ENCODE assay signal across 34 cellular contexts in the genomic region with DNA sequence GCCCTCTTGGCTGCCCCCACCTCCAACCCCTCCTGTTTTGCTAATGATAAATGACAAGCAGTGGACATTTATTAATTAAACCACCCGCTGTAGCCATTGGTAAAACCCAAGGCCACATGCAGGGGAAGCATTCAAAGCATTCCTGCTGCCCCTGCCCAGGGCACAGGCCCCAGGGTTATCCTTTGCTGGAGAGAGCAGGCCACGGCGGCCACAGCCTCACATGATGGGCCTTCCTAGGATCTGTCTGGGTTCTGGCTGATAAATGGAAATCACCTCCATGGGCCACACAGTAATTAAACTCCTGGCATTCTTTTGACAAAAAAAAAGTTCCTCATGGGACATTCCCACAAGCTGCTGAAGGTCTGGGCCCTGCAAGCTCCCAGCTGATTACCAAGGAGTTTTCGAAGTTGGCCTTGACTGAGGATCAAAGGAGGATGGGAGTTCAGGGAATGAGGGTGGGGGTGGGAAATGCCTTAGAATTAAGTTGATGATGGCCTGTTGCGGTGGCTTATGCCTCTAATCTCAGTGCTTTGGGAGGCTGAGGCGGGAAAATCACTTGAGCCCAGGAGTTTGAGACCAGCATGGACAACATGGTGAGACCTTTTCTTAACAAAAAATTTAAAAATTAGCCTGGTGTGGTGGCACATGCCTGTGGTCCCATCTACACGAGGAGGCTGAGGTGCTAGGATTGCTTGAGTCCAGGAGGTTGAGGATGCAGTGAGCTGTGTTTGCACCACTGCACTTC. TPM values are rescaled to one million over a fixed set of nuclear protein-coding genes. Genes with fewer than 3 reads are reported as not detected.
DNase-seq lines count a peak whose midpoint lies in the region; ATAC-seq, FAIRE-seq and TF ChIP-seq lines count a peak whose summit lies in the region.
"Had no signal": no experiment of that assay in that cellular context is flagged by ENCODE, and none has a peak within 500 bp of the region (broad histone marks: within the 10 kb centered on the region; RNA-seq: fewer than 3 reads in every experiment).

No MANE protein-coding gene starts in this region.

- no peaks in the 10 kb centered on the region for H3K9me3 ChIP-seq in K562 (replicated peaks; ENCODE audit: control insufficient read depth, insufficient read depth, low read depth, low read length)
- H3K9me3 ChIP-seq: heart left ventricle, SJCRH30 had no signal

- 32% methylated on average over 7 of the region's 7 CpGs for WGBS in K562 (ENCODE audit: insufficient coverage, low coverage, missing lambda C conversion rate)

- TF ChIP-seq EP300 in K562 (IDR thresholded peaks at IDR 0.05; ENCODE audit: low read length), result no peak

- no peaks in the 10 kb centered on the region for H4K20me1 ChIP-seq in K562 (replicated peaks; ENCODE audit: control insufficient read depth, insufficient read depth, low read length)

- peak overlapping the region; percentile 1 to 69 (median 48) for H3K27ac Mint-ChIP-seq in nephron
- no peak overlapping the region for H3K27ac Mint-ChIP-seq in activated CD8-positive, alpha-beta memory T cell treated with anti-CD3 and anti-CD28 coated beads, Interleukin-2, amount 10 ng/mL, durations not matched to agents 7 days and 5 days
- H3K27ac Mint-ChIP-seq: activated naive CD4-positive, alpha-beta T cell treated with anti-CD3 and anti-CD28 coated beads, Interleukin-2, amount 50 U/mL, for 72 hours; naive thymus-derived CD8-positive, alpha-beta T cell had no signal

- peaks cover 3% of the 10 kb centered on the region for H3K9me3 Mint-ChIP-seq in nephron
- no peaks in the 10 kb centered on the region for H3K9me3 Mint-ChIP-seq in activated CD8-positive, alpha-beta memory T cell treated with anti-CD3 and anti-CD28 coated beads, Interleukin-2, amount 10 ng/mL, durations not matched to agents 7 days and 5 days (ENCODE audit: low read depth)
- H3K9me3 Mint-ChIP-seq: activated naive CD4-positive, alpha-beta T cell treated with anti-CD3 and anti-CD28 coated beads, Interleukin-2, amount 50 U/mL, for 72 hours; effector memory CD8-positive, alpha-beta T cell; naive thymus-derived CD8-positive, alpha-beta T cell had no signal

- no peaks in the 10 kb centered on the region for H3K36me3 ChIP-seq in K562 (ENCODE audit: control insufficient read depth, insufficient read depth, low read length)
- H3K36me3 ChIP-seq: cardiac muscle cell, heart left ventricle, SJCRH30 had no signal

- peak overlapping the region; percentile 17 to 61 (median 37) for H3K4me3 Mint-ChIP-seq in nephron
- no peak overlapping the region for H3K4me3 Mint-ChIP-seq in activated CD8-positive, alpha-beta memory T cell treated with anti-CD3 and anti-CD28 coated beads, Interleukin-2, amount 10 ng/mL, durations not matched to agents 7 days and 5 days
- H3K4me3 Mint-ChIP-seq: activated CD4-positive, alpha-beta T cell treated with anti-CD3 and anti-CD28 coated beads, Interleukin-2, amount 10 ng/mL, durations not matched to agents 24 days and 14 days; CD14-positive monocyte; effector memory CD8-positive, alpha-beta T cell had no signal

- peaks cover 3 to 14% of the 10 kb centered on the region in 2 experiments; a peak in 3 of 5 replicates for H3K27me3 ChIP-seq in K562 (ENCODE audit: control insufficient read depth in 2 of 2, insufficient read depth in 2 of 2, low read length in 2 of 2)
- H3K27me3 ChIP-seq: cardiac muscle cell, heart left ventricle had no signal

- in situ Hi-C loops in K562 (cut with MboI), result no loop called here

- peak; percentile 30 for DNase-seq in A172 (ENCODE audit: low spot score)
- DNase-seq in HEK293T (ENCODE audit: extremely low spot score), result no peak
- DNase-seq in K562 (ENCODE audit: extremely low read depth in 1 of 4, low spot score in 3 of 4), result no peak
- DNase-seq in stimulated activated naive CD4-positive, alpha-beta T cell treated with Interleukin-2 at 50 U/mL for 16 hours (lab: John Stamatoyannopoulos, UW), result no peak
- no peak for DNase-seq in D341Med (ENCODE audit: low spot score)
- DNase-seq in activated CD8-positive, alpha-beta memory T cell treated with anti-CD3 and anti-CD28 coated beads, Interleukin-2, amount 10 ng/mL, durations not matched to agents 7 days and 5 days, result no peak
- DNase-seq: 8988T; activated CD4-positive, alpha-beta T cell treated with anti-CD3 and anti-CD28 coated beads, Interleukin-2, amount 10 ng/mL, durations not matched to agents 24 days and 14 days; activated CD8-positive, alpha-beta memory T cell treated with anti-CD3 and anti-CD28 coated beads for 24 hours; effector memory CD8-positive, alpha-beta T cell; naive thymus-derived CD8-positive, alpha-beta T cell; NCI-H1048; NCI-H1694; NCI-H748 treated with DMSO at 0.1 percent for 48 hours; stimulated activated naive CD4-positive, alpha-beta T cell; T-helper 9 cell had no signal

- H3K27me3 Mint-ChIP-seq in nephron (ENCODE audit: low read depth), result peaks cover 31% of the 10 kb centered on the region
- peaks cover 13% of the 10 kb centered on the region for H3K27me3 Mint-ChIP-seq in activated CD8-positive, alpha-beta memory T cell treated with anti-CD3 and anti-CD28 coated beads, Interleukin-2, amount 10 ng/mL, durations not matched to agents 7 days and 5 days
- H3K27me3 Mint-ChIP-seq: effector memory CD8-positive, alpha-beta T cell had no signal

- H2AFZ ChIP-seq in K562 (ENCODE audit: low read depth, low read length), result no peak overlapping the region

- FAIRE-seq in K562 (lab: Jason Lieb, UNC), result no peak
- FAIRE-seq: GM19239 had no signal

- no peak overlapping the region for H3K4me2 ChIP-seq in K562 (ENCODE audit: insufficient read depth, low read length)

- TF ChIP-seq POLR2A in K562 (conservative IDR thresholded peaks at IDR 0.05), result no peak

- CTCF ChIA-PET in HEK293T (lab: Yijun Ruan, JAX), result interaction anchor here (0.6 kb wide), 1 partner anchor 155 kb away, joined by 4 read pairs; no protein-coding TSS in a partner anchor
- CTCF ChIA-PET in K562 (lab: Yijun Ruan, JAX; ENCODE audit: low intra/inter-chr PET ratio), result no interaction called here
- CTCF ChIA-PET in activated CD8-positive, alpha-beta memory T cell treated with anti-CD3 and anti-CD28 coated beads, Interleukin-2, amount 10 ng/mL, durations not matched to agents 7 days and 5 days (lab: Charles Lee), result interaction anchor here (1.8 kb wide), 1 partner anchor 29 kb away, joined by 5 read pairs; no protein-coding TSS in a partner anchor

- POLR2A ChIA-PET in HEK293T (lab: Yijun Ruan, JAX) (no interaction called here), K562 (lab: Yijun Ruan, JAX) (interaction anchor here (0.7 kb wide), 1 partner anchor 57 kb away, joined by 3 read pairs; no protein-coding TSS in a partner anchor)

- H3K79me2 ChIP-seq in K562 (ENCODE audit: control insufficient read depth, insufficient read depth, low read length), result no peaks in the 10 kb centered on the region

- H3K36me3 Mint-ChIP-seq in nephron (ENCODE audit: low read depth), result no peaks in the 10 kb centered on the region
- peaks cover 2% of the 10 kb centered on the region for H3K36me3 Mint-ChIP-seq in activated CD8-positive, alpha-beta memory T cell treated with anti-CD3 and anti-CD28 coated beads, Interleukin-2, amount 10 ng/mL, durations not matched to agents 7 days and 5 days
- H3K36me3 Mint-ChIP-seq: CD14-positive monocyte; naive thymus-derived CD8-positive, alpha-beta T cell had no signal

- ATAC-seq in K562 (no peak), GM19455 (IDR thresholded peaks at IDR 0.05; ENCODE audit: unreplicated experiment) (no peak)
- no peak for ATAC-seq in activated CD8-positive, alpha-beta memory T cell treated with anti-CD3 and anti-CD28 coated beads, Interleukin-2, amount 10 ng/mL, durations not matched to agents 7 days and 5 days
- ATAC-seq: activated naive CD4-positive, alpha-beta T cell treated with anti-CD3 and anti-CD28 coated beads, Interleukin-2, amount 50 U/mL, for 72 hours; effector memory CD8-positive, alpha-beta T cell; naive thymus-derived CD8-positive, alpha-beta T cell had no signal

- no peak for TF ChIP-seq RAD21 in K562 (CRISPR knock-in tag; conservative IDR thresholded peaks at IDR 0.05 in 1 of 2, IDR thresholded peaks at IDR 0.05 in 1 of 2)

- H3K4me1 Mint-ChIP-seq in nephron, result peaks cover 20% of the 10 kb centered on the region
- peaks cover 12% of the 10 kb centered on the region for H3K4me1 Mint-ChIP-seq in activated CD8-positive, alpha-beta memory T cell treated with anti-CD3 and anti-CD28 coated beads, Interleukin-2, amount 10 ng/mL, durations not matched to agents 7 days and 5 days

- no peak overlapping the region for H3K9ac ChIP-seq in K562 (ENCODE audit: insufficient read depth in 1 of 2, low read depth in 2 of 2, low read length in 2 of 2)

- TF ChIP-seq CTCF in K562 (IDR thresholded peaks at IDR 0.05 in 2 of 3, conservative IDR thresholded peaks at IDR 0.05 in 1 of 3; ENCODE audit: insufficient read depth in 2 of 3, low read depth in 1 of 3, low read length in 3 of 3) (no peak), nephron (IDR thresholded peaks at IDR 0.05; ENCODE audit: unreplicated experiment in 3 of 3) (no peak)

- H3K4me3 ChIP-seq in K562, result no peak overlapping the region
- H3K4me3 ChIP-seq: cardiac muscle cell, coronary artery, heart left ventricle, SJCRH30, skin epidermis had no signal

- no TSS peak for BruUV-seq in K562 (replicated peaks; lab: Mats Ljungman, UMichigan)

- H3K9me1 ChIP-seq in K562 (ENCODE audit: control insufficient read depth, insufficient read depth, low read length), result no peaks in the 10 kb centered on the region

- no peak overlapping the region for H3K27ac ChIP-seq in K562 (ENCODE audit: extremely low read depth, low read depth, low read length)
- H3K27ac ChIP-seq: cardiac muscle cell, SJCRH30, skin epidermis had no signal

- peaks cover 7 to 14% of the 10 kb centered on the region in 2 experiments for H3K4me1 ChIP-seq in K562 (replicated peaks in 1 of 2; ENCODE audit: control insufficient read depth in 2 of 2, insufficient read depth in 2 of 2, low read length in 2 of 2)

- intact Hi-C loops in K562 (cut with micrococcal nuclease), result no loop called here

RNA-seq across cellular contexts. Expression of a gene that starts 35.5 kb away (rescaled TPM):
- total RNA-seq in A172 (2014; rRNA removed; shearing (Covaris generic)), result 0.07 and 0.24 TPM in 2 replicates
- not detected in 2 replicates for total RNA-seq in K562 (2011; cell fraction: chromatin; rRNA removed; ENCODE audit: low replicate concordance)
- not detected in 2 replicates for total RNA-seq in K562 (2011; cell fraction: nucleolus; rRNA removed)
- not detected in 2 replicates for total RNA-seq in K562 (2011; cell fraction: nucleoplasm; rRNA removed)
- total RNA-seq in K562 (2014; rRNA removed) (not detected in 2 replicates), K562 (2014; rRNA removed; fragmentation: Illumina TruSeq; extraction: Trizol) (not detected in 2 replicates), K562 (2015; rRNA removed; fragmentation: Illumina TruSeq; extraction: Trizol) (not detected in 2 replicates), K562 (2021) (not detected in 2 replicates)
- polyA plus RNA-seq in K562 (2011; rRNA removed) (not detected in 2 replicates), K562 (2014; fragmentation: Illumina TruSeq; extraction: Trizol) (not detected in 2 replicates), K562 (2014; fragmentation: Nextera tagmentation; extraction: Ambion mirVana) (not detected), K562 (2014; rRNA removed) (not detected in 2 replicates)
- not detected in 2 replicates for polyA plus RNA-seq in K562 (2011; cell fraction: cytosol; rRNA removed)
- polyA plus RNA-seq in K562 (2011; cell fraction: nucleus; rRNA removed), result not detected in 2 replicates
- 0.06 TPM in 1 of 2 replicates, not detected in the other for polyA plus RNA-seq in K562 (2012)
- not detected in 2 replicates for polyA minus RNA-seq in K562 (2011; rRNA and poly(A)+ RNA removed)
- not detected in 2 replicates for polyA minus RNA-seq in K562 (2011; cell fraction: cytosol; rRNA and poly(A)+ RNA removed)
- polyA minus RNA-seq in K562 (2011; cell fraction: nucleus; rRNA and poly(A)+ RNA removed), result not detected in 2 replicates
- not detected for total RNA-seq in activated CD8-positive, alpha-beta memory T cell treated with anti-CD3 and anti-CD28 coated beads, Interleukin-2, amount 10 ng/mL, durations not matched to agents 7 days and 5 days
- total RNA-seq: activated CD4-positive, alpha-beta T cell treated with anti-CD3 and anti-CD28 coated beads, Interleukin-2, amount 10 ng/mL, durations not matched to agents 24 days and 14 days; activated naive CD4-positive, alpha-beta T cell treated with anti-CD3 and anti-CD28 coated beads, Interleukin-2, amount 50 U/mL, for 72 hours; fibroblast of villous mesenchyme; heart left ventricle; mononuclear cell; naive thymus-derived CD8-positive, alpha-beta T cell; osteoblast; SJCRH30; temporal lobe; ureter had no signal
- polyA plus RNA-seq: CD14-positive monocyte; esophagus; heart left ventricle; naive thymus-derived CD8-positive, alpha-beta T cell had no signal

RNA-seq across cellular contexts. Expression of a gene that starts 55.7 kb away (rescaled TPM):
- 74.8 and 84.6 TPM in 2 replicates for total RNA-seq in A172 (2014; rRNA removed; shearing (Covaris generic))
- 10.7 and 20.7 TPM in 2 replicates for total RNA-seq in K562 (2011; cell fraction: chromatin; rRNA removed; ENCODE audit: low replicate concordance)
- 17.7 and 19.6 TPM in 2 replicates for total RNA-seq in K562 (2011; cell fraction: nucleolus; rRNA removed)
- total RNA-seq in K562 (2011; cell fraction: nucleoplasm; rRNA removed), result 17.4 and 24.8 TPM in 2 replicates
- 9.4 and 13.2 TPM in 2 replicates for total RNA-seq in K562 (2014; rRNA removed)
- total RNA-seq in K562 (2014; rRNA removed; fragmentation: Illumina TruSeq; extraction: Trizol), result 11.9 and 12.3 TPM in 2 replicates
- total RNA-seq in K562 (2015; rRNA removed; fragmentation: Illumina TruSeq; extraction: Trizol), result 13.3 and 15.4 TPM in 2 replicates
- total RNA-seq in K562 (2021), result 14.4 and 15.5 TPM in 2 replicates
- 19.8 and 20.2 TPM in 2 replicates for polyA plus RNA-seq in K562 (2011; rRNA removed)
- polyA plus RNA-seq in K562 (2011; cell fraction: cytosol; rRNA removed), result 20.3 and 21.1 TPM in 2 replicates
- polyA plus RNA-seq in K562 (2011; cell fraction: nucleus; rRNA removed), result 22.7 and 23.3 TPM in 2 replicates
- 11.5 and 16.7 TPM in 2 replicates for polyA plus RNA-seq in K562 (2012)
- 13.2 and 13.6 TPM in 2 replicates for polyA plus RNA-seq in K562 (2014; fragmentation: Illumina TruSeq; extraction: Trizol)
- polyA plus RNA-seq in K562 (2014; fragmentation: Nextera tagmentation; extraction: Ambion mirVana), result 1 to 10 TPM; 4.1 to 5.0 TPM
- polyA plus RNA-seq in K562 (2014; rRNA removed), result 11.9 and 13.1 TPM in 2 replicates
- polyA minus RNA-seq in K562 (2011; rRNA and poly(A)+ RNA removed), result 14.9 and 15.9 TPM in 2 replicates
- 16.9 and 17.3 TPM in 2 replicates for polyA minus RNA-seq in K562 (2011; cell fraction: cytosol; rRNA and poly(A)+ RNA removed)
- 11.0 and 13.8 TPM in 2 replicates for polyA minus RNA-seq in K562 (2011; cell fraction: nucleus; rRNA and poly(A)+ RNA removed)
- total RNA-seq in activated CD8-positive, alpha-beta memory T cell treated with anti-CD3 and anti-CD28 coated beads, Interleukin-2, amount 10 ng/mL, durations not matched to agents 7 days and 5 days, result 1 to 10 TPM; 5.6 to 6.0 TPM

RNA-seq across cellular contexts. Expression of a gene that starts 57.1 kb away (rescaled TPM):
- total RNA-seq in A172 (2014; rRNA removed; shearing (Covaris generic)), result 0.24 TPM in 1 of 2 replicates, not detected in the other
- total RNA-seq in K562 (2011; cell fraction: chromatin; rRNA removed; ENCODE audit: low replicate concordance), result 0.07 TPM in 1 of 2 replicates, not detected in the other
- total RNA-seq in K562 (2011; cell fraction: nucleolus; rRNA removed), result not detected in 2 replicates
- total RNA-seq in K562 (2011; cell fraction: nucleoplasm; rRNA removed), result not detected in 2 replicates
- total RNA-seq in K562 (2014; rRNA removed), result not detected in 2 replicates
- total RNA-seq in K562 (2014; rRNA removed; fragmentation: Illumina TruSeq; extraction: Trizol), result not detected in 2 replicates
- total RNA-seq in K562 (2015; rRNA removed; fragmentation: Illumina TruSeq; extraction: Trizol), result not detected in 2 replicates
- total RNA-seq in K562 (2021), result not detected in 2 replicates
- not detected in 2 replicates for polyA plus RNA-seq in K562 (2011; rRNA removed)
- polyA plus RNA-seq in K562 (2011; cell fraction: cytosol; rRNA removed), result not detected in 2 replicates
- polyA plus RNA-seq in K562 (2011; cell fraction: nucleus; rRNA removed), result not detected in 2 replicates
- polyA plus RNA-seq in K562 (2012), result 0.01 TPM in 1 of 2 replicates, not detected in the other
- not detected in 2 replicates for polyA plus RNA-seq in K562 (2014; fragmentation: Illumina TruSeq; extraction: Trizol)
- polyA plus RNA-seq in K562 (2014; fragmentation: Nextera tagmentation; extraction: Ambion mirVana), result not detected
- polyA plus RNA-seq in K562 (2014; rRNA removed), result not detected in 2 replicates
- 0.04 TPM in 1 of 2 replicates, not detected in the other for polyA minus RNA-seq in K562 (2011; rRNA and poly(A)+ RNA removed)
- polyA minus RNA-seq in K562 (2011; cell fraction: cytosol; rRNA and poly(A)+ RNA removed), result not detected in 2 replicates
- polyA minus RNA-seq in K562 (2011; cell fraction: nucleus; rRNA and poly(A)+ RNA removed), result not detected in 2 replicates
- total RNA-seq in activated CD8-positive, alpha-beta memory T cell treated with anti-CD3 and anti-CD28 coated beads, Interleukin-2, amount 10 ng/mL, durations not matched to agents 7 days and 5 days, result not detected
- total RNA-seq: activated CD4-positive, alpha-beta T cell treated with anti-CD3 and anti-CD28 coated beads, Interleukin-2, amount 10 ng/mL, durations not matched to agents 24 days and 14 days; activated naive CD4-positive, alpha-beta T cell treated with anti-CD3 and anti-CD28 coated beads, Interleukin-2, amount 50 U/mL, for 72 hours; cardiac muscle cell; Daoy; fibroblast of villous mesenchyme; mononuclear cell; naive thymus-derived CD8-positive, alpha-beta T cell; osteoblast; SJCRH30; temporal lobe; ureter had no signal
- polyA plus RNA-seq: cardiac muscle cell; CD14-positive monocyte; heart left ventricle; keratinocyte; naive thymus-derived CD8-positive, alpha-beta T cell had no signal
